ENCODE assay signal across 22 cellular contexts in genomic region chr9:95276395-95276954, GRCh38.
"Had no signal": no experiment of that assay in that cellular context is flagged by ENCODE, and none has a peak within 500 bp of the region (broad histone marks: within the 10 kb centered on the region; RNA-seq: fewer than 3 reads in every experiment).

No MANE protein-coding gene starts in this region.

- ATAC-seq: esophagus mucosa; left cardiac atrium; left ventricle myocardium superior; mucosa of descending colon; pancreas; psoas muscle; stimulated activated naive B cell treated with anti-CD40 and anti-IgM and Interleukin-4, amounts not matched to agents 10 μg/mL and 1 μg/mL and 100 μg/mL, for 72 hours had no signal

- H3K4me3 Mint-ChIP-seq: stimulated activated naive B cell treated with anti-CD40 and anti-IgM and Interleukin-4, amounts not matched to agents 10 μg/mL and 1 μg/mL and 100 μg/mL, for 72 hours; T-helper 1 cell treated with Interleukin-12 subunit alpha and Interleukin-12 subunit beta and Interleukin-4 antibody, amounts not matched to agents 30 μg/mL and 1 μg/mL, for 36 hours had no signal

- H3K4me3 ChIP-seq: mucosa of descending colon, pancreas, psoas muscle, SK-N-MC, smooth muscle cell, tibial nerve had no signal

- H3K27ac ChIP-seq: pancreas, psoas muscle, SK-N-MC, tibial nerve, WERI-Rb-1 had no signal

- H3K4me1 ChIP-seq: pancreas, psoas muscle, tibial nerve had no signal

- H3K27me3 ChIP-seq: pancreas, tibial nerve had no signal

- DNase-seq: activated CD4-positive, alpha-beta T cell treated with anti-CD3 and anti-CD28 coated beads for 1 hour; activated CD4-positive, alpha-beta T cell treated with anti-CD3 and anti-CD28 coated beads, Interleukin-2, amount 50 U/mL, for 48 hours; amygdala; caudate nucleus; foreskin fibroblast; head of caudate nucleus; hippocampal formation; left cardiac atrium; left ventricle myocardium superior; mucosa of descending colon; pancreas; psoas muscle; stimulated activated CD4-positive, alpha-beta T cell treated with anti-CD3 and anti-CD28 coated beads, Interleukin-1b, Interleukin-23, amount 100 ng/mL, for 48 hours; stimulated activated naive B cell treated with anti-CD40 and anti-IgM and Interleukin-4, amounts not matched to agents 10 μg/mL and 1 μg/mL and 100 μg/mL, for 72 hours; T1000; WERI-Rb-1 had no signal

- H3K36me3 ChIP-seq: pancreas, tibial nerve, WERI-Rb-1 had no signal

- H3K27me3 Mint-ChIP-seq: stimulated activated naive B cell treated with anti-CD40 and anti-IgM and Interleukin-4, amounts not matched to agents 10 μg/mL and 1 μg/mL and 100 μg/mL, for 72 hours had no signal

- H3K27ac Mint-ChIP-seq: activated T-helper 2 cell treated with anti-CD3 and anti-CD28 coated beads, Interferon-gamma antibody, Interleukin-2, Interleukin-4, amounts not matched to agents 10 μg/mL and 5 μg/mL and 100 μg/mL, durations not matched to agents 14 hours and 24 hours and 36 hours; stimulated activated naive B cell treated with anti-CD40 and anti-IgM and Interleukin-4, amounts not matched to agents 10 μg/mL and 1 μg/mL and 100 μg/mL, for 72 hours; T-helper 1 cell treated with Interleukin-12 subunit alpha and Interleukin-12 subunit beta and Interleukin-4 antibody, amounts not matched to agents 30 μg/mL and 1 μg/mL, for 36 hours had no signal

- H3K9me3 ChIP-seq: pancreas had no signal
